In the genomic region with DNA sequence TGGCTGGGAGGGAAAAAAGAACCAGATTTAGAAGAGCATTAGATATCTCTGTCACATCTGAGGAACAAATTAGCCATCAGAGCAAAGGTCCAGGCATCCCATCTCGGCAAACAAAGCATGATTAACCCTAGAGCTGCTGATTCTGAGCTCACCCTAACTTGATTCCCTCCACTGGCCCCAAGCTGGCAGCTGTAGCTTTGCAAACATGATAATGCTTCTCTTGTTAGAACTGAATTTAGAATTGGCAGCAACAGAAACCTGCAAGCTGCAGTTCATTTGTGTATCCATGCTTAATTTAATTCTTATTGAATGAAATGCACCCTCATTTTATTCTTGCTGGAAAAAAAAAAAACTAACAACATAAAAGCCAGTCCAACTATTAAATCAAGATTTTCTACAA, we compare ENCODE assay signal across 20 cellular contexts.
"Had no signal": no experiment of that assay in that cellular context is flagged by ENCODE, and none has a peak within 500 bp of the region (broad histone marks: within the 10 kb centered on the region; RNA-seq: fewer than 3 reads in every experiment).

No MANE protein-coding gene starts in this region.

- H3K9me3 ChIP-seq: gastroesophageal sphincter, mucosa of descending colon, ovary, prostate gland, stomach, thyroid gland had no signal

- H3K4me1 Mint-ChIP-seq: naive thymus-derived CD8-positive, alpha-beta T cell had no signal

- H3K36me3 ChIP-seq: gastroesophageal sphincter, ovary, prostate gland, stomach, thyroid gland had no signal

- DNase-seq: central memory CD4-positive, alpha-beta T cell; cortex of kidney; effector memory CD4-positive, alpha-beta T cell; kidney; left colon; mammary epithelial cell; mucosa of descending colon; naive thymus-derived CD8-positive, alpha-beta T cell; ovary; retina; stimulated activated naive CD4-positive, alpha-beta T cell; stomach; thyroid gland had no signal

- H3K36me3 Mint-ChIP-seq: naive thymus-derived CD8-positive, alpha-beta T cell; type B pancreatic cell had no signal

- H3K4me1 ChIP-seq: gastroesophageal sphincter, prostate gland, stomach, thyroid gland had no signal

- H3K4me3 Mint-ChIP-seq: neural crest cell, type B pancreatic cell had no signal

- H3K27me3 Mint-ChIP-seq: naive thymus-derived CD8-positive, alpha-beta T cell; type B pancreatic cell had no signal

- H3K27ac ChIP-seq: gastroesophageal sphincter, ovary, prostate gland, skin epidermis, stomach, thyroid gland had no signal

- H3K27me3 ChIP-seq: gastroesophageal sphincter, ovary, stomach, thyroid gland had no signal

- H3K27ac Mint-ChIP-seq: naive thymus-derived CD8-positive, alpha-beta T cell; type B pancreatic cell had no signal

- ATAC-seq: esophagus mucosa; gastroesophageal sphincter; left colon; mucosa of descending colon; naive thymus-derived CD8-positive, alpha-beta T cell; sciatic nerve had no signal

- H3K9me3 Mint-ChIP-seq: type B pancreatic cell had no signal

- H3K4me3 ChIP-seq: gastroesophageal sphincter, mucosa of descending colon, ovary, prostate gland, skin epidermis, stomach, thyroid gland had no signal
